In the genomic region with DNA sequence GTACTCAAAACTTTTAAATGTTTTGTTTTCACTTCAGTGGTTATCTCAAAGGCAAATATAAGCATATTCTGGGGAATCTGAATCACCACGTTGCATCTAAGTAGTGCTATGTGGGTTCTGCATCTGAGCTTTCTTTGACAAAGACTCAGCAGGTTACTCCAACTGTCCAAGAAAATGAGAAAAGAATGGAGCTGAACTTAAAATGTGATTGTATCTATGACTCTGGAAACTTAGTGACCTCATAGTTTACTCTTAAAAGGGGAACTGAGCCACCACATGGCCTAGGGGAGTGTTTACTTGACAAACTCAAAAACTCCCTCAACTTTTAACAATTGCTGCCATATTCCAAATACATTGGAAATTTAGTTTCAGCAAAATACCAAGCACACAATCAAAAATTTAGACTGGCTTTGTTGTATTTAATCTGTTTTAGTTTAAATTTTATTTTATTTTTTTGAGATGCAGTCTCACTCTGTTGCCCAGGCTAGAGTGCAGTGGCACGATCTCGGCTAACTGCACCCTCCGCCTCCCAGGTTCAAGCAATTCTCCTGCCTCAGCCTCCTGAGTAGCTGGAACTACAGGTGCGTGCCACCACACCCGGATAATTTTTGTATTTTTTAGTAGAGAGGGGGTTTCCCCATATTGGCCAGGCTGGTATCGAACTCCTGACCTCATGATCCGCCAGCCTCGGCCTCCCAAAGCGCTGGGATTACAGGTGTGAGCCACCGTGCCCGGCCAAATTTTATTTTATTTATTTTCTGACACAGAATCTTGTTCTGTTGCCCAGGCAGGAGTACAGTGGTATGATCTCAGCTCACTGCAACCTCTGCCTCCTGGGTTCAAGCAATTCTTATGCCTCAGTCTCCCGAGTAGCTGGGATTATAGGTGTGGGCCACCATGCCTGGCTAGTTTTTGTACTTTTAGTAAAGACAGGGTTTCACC, we compare ENCODE assay signal across 8 cellular contexts. TPM values are rescaled to one million over a fixed set of nuclear protein-coding genes. Genes with fewer than 3 reads are reported as not detected.
DNase-seq lines count a peak whose midpoint lies in the region; ATAC-seq and TF ChIP-seq lines count a peak whose summit lies in the region.
"Not testable (repeated sequence)": the region's sequence is repeated elsewhere in the genome, so short reads cannot be mapped to it uniquely, and the experiment has no call there.

No MANE protein-coding gene starts in this region.

- H3K27me3 Mint-ChIP-seq in activated CD8-positive, alpha-beta T cell treated with anti-CD3 and anti-CD28 coated beads, Interleukin-2, amount 10 ng/mL, durations not matched to agents 7 days and 5 days (ENCODE audit: low read depth): not testable (repeated sequence)

- peaks cover 34% of the 10 kb centered on the region for H3K36me3 Mint-ChIP-seq in activated CD8-positive, alpha-beta T cell treated with anti-CD3 and anti-CD28 coated beads, Interleukin-2, amount 10 ng/mL, durations not matched to agents 7 days and 5 days (ENCODE audit: low read depth)

- whole genome bisulfite sequencing in psoas muscle, 3 donors: 86 to 89% (median 89%) methylated on average over 13 of the region's 13 CpGs

- not testable (repeated sequence) for H3K4me3 Mint-ChIP-seq in activated CD8-positive, alpha-beta T cell treated with anti-CD3 and anti-CD28 coated beads, Interleukin-2, amount 10 ng/mL, durations not matched to agents 7 days and 5 days

- TF ChIP-seq CTCF in PC-9 (conservative IDR thresholded peaks at IDR 0.05); fibroblast of lung (conservative IDR thresholded peaks at IDR 0.05 in 1 of 2, IDR thresholded peaks at IDR 0.05 in 1 of 2; ENCODE audit: low read depth in 1 of 2, low read length in 2 of 2); psoas muscle (IDR thresholded peaks at IDR 0.05): not testable (repeated sequence)

- H3K4me1 Mint-ChIP-seq in activated CD8-positive, alpha-beta T cell treated with anti-CD3 and anti-CD28 coated beads, Interleukin-2, amount 10 ng/mL, durations not matched to agents 7 days and 5 days (ENCODE audit: low read depth): peaks cover 53% of the 10 kb centered on the region

- H3K27ac ChIP-seq in PC-9; fibroblast of lung (ENCODE audit: insufficient read depth, low read length): not testable (repeated sequence)
- peak overlapping the region; percentile 91 for H3K27ac ChIP-seq in psoas muscle

- peaks cover 15% of the 10 kb centered on the region for H3K4me1 ChIP-seq in PC-9 (replicated peaks; ENCODE audit: insufficient read depth)
- not testable (repeated sequence) for H3K4me1 ChIP-seq in fibroblast of lung (ENCODE audit: control insufficient read depth, extremely low read depth, insufficient read depth, low read length)
- H3K4me1 ChIP-seq in psoas muscle: peaks cover 42% of the 10 kb centered on the region

- not testable (repeated sequence) for H3K9me3 ChIP-seq in PC-9 (ENCODE audit: insufficient read depth, low read depth); fibroblast of lung (ENCODE audit: control insufficient read depth, insufficient read depth, low read depth, low read length); psoas muscle

- H3K9me3 Mint-ChIP-seq in activated CD8-positive, alpha-beta T cell treated with anti-CD3 and anti-CD28 coated beads, Interleukin-2, amount 10 ng/mL, durations not matched to agents 7 days and 5 days (ENCODE audit: insufficient read depth): not testable (repeated sequence)

- peaks cover 80% of the 10 kb centered on the region for H3K79me2 ChIP-seq in PC-9 (ENCODE audit: low read depth)
- H3K79me2 ChIP-seq in fibroblast of lung (ENCODE audit: control insufficient read depth, insufficient read depth, low read length): peaks cover 78% of the 10 kb centered on the region

- H3K9me2 ChIP-seq in PC-9 (ENCODE audit: insufficient read depth): not testable (repeated sequence)

- H4K20me1 ChIP-seq in PC-9 (ENCODE audit: insufficient read depth): peaks cover 66% of the 10 kb centered on the region
- not testable (repeated sequence) for H4K20me1 ChIP-seq in fibroblast of lung (ENCODE audit: control insufficient read depth, extremely low read depth, insufficient read depth, low read length)

- H3F3A ChIP-seq in PC-9 (ENCODE audit: insufficient read depth, low read depth): not testable (repeated sequence)

- peak overlapping the region; percentile 98; the same call in 1 of the 2 replicates for H3K4me2 ChIP-seq in PC-9
- not testable (repeated sequence) for H3K4me2 ChIP-seq in fibroblast of lung (ENCODE audit: extremely low read depth, insufficient read depth, low read length)

- H3K27ac Mint-ChIP-seq in activated CD8-positive, alpha-beta T cell treated with anti-CD3 and anti-CD28 coated beads, Interleukin-2, amount 10 ng/mL, durations not matched to agents 7 days and 5 days: peak overlapping the region; percentile 46

- BruUV-seq in PC-9 (replicated peaks; lab: Mats Ljungman, UMichigan): not testable (repeated sequence)

- H3K4me3 ChIP-seq in PC-9; fibroblast of lung (replicated peaks in 1 of 4; ENCODE audit: control extremely low read depth in 1 of 4, insufficient read depth in 1 of 4, low read depth in 3 of 4, low read length in 4 of 4): not testable (repeated sequence)
- peak overlapping the region; percentile 88 for H3K4me3 ChIP-seq in psoas muscle

- H2AFZ ChIP-seq in PC-9; fibroblast of lung (ENCODE audit: low read length): not testable (repeated sequence)

- not testable (repeated sequence) for H3K36me3 ChIP-seq in PC-9 (ENCODE audit: low read depth); fibroblast of lung (ENCODE audit: control insufficient read depth, insufficient read depth, low read length); psoas muscle (ENCODE audit: insufficient read depth in 1 of 2, low read depth in 1 of 2)

- CTCF ChIA-PET in PC-9 (lab: Charles Lee): not testable (repeated sequence)
- CTCF ChIA-PET in activated CD8-positive, alpha-beta T cell treated with anti-CD3 and anti-CD28 coated beads, Interleukin-2, amount 10 ng/mL, durations not matched to agents 7 days and 5 days (lab: Charles Lee): interaction anchor here (1.0 to 1.5 kb wide), 6 partner anchors 8 to 309 kb away, joined by 3 to 5 read pairs (median 3); no protein-coding TSS in a partner anchor

- POLR2A ChIA-PET in PC-9 (lab: Charles Lee; ENCODE audit: unreplicated experiment): interaction anchor here (0.7 kb wide), 1 partner anchor 203 kb away, joined by 3 read pairs; no protein-coding TSS in a partner anchor
- POLR2A ChIA-PET in activated CD8-positive, alpha-beta T cell treated with anti-CD3 and anti-CD28 coated beads, Interleukin-2, amount 10 ng/mL, durations not matched to agents 7 days and 5 days (lab: Charles Lee): not testable (repeated sequence)

- H3K9ac ChIP-seq in fibroblast of lung (ENCODE audit: insufficient read depth, low read length): not testable (repeated sequence)

- DNase-seq in EL (peak; percentile 19), fibroblast of lung (ENCODE audit: low read depth in 2 of 2) (peak; percentile 15 to 68)
- not testable (repeated sequence) for DNase-seq in PC-9; activated CD8-positive, alpha-beta T cell treated with anti-CD3 and anti-CD28 coated beads, Interleukin-2, amount 10 ng/mL, durations not matched to agents 7 days and 5 days; psoas muscle

- intact Hi-C loops in PC-9 (cut with micrococcal nuclease; ENCODE audit: unreplicated experiment): loop anchor here (10.0 kb wide), 1 partner anchor 169 kb away; no protein-coding TSS in a partner anchor
- intact Hi-C loops in psoas muscle (cut with DNase I): loop anchor here in 1 of 2 donors (5.0 to 10.0 kb wide), 3 partner anchors 38 to 548 kb away; a partner anchor contains a TSS

- H3K27me3 ChIP-seq in PC-9 (ENCODE audit: insufficient read depth, low read depth); fibroblast of lung (ENCODE audit: control insufficient read depth, insufficient read depth, low read length); psoas muscle (ENCODE audit: insufficient read depth in 3 of 3, low read length in 2 of 3): not testable (repeated sequence)

- ATAC-seq in GM19351 (IDR thresholded peaks at IDR 0.05; ENCODE audit: unreplicated experiment) (peak; percentile 55), HG02623 (IDR thresholded peaks at IDR 0.05; ENCODE audit: unreplicated experiment) (peak; percentile 35), HG03520 (IDR thresholded peaks at IDR 0.05; ENCODE audit: unreplicated experiment) (peak; percentile 38)
- not testable (repeated sequence) for ATAC-seq in activated CD8-positive, alpha-beta T cell treated with anti-CD3 and anti-CD28 coated beads, Interleukin-2, amount 10 ng/mL, durations not matched to agents 7 days and 5 days; psoas muscle

RNA-seq across cellular contexts. Expression of a gene that starts 3.1 kb away (rescaled TPM):
- total RNA-seq in PC-9 (2021) (108 and 119 TPM in 2 replicates), fibroblast of lung (63.4 and 65.9 TPM in 2 replicates), psoas muscle (100 to 1,000 TPM; 161 to 372 (median 274) TPM)
- 100 to 1,000 TPM; 182 to 201 TPM for total RNA-seq in activated CD8-positive, alpha-beta T cell treated with anti-CD3 and anti-CD28 coated beads, Interleukin-2, amount 10 ng/mL, durations not matched to agents 7 days and 5 days
- polyA plus RNA-seq in fibroblast of lung (97.0 and 97.8 TPM in 2 replicates), psoas muscle (100 to 1,000 TPM; 134 to 374 (median 256) TPM)
- 53.2 and 53.6 TPM in 2 replicates for polyA plus RNA-seq in fibroblast of lung (2012)
- polyA minus RNA-seq in fibroblast of lung (ENCODE audit: low replicate concordance): 19.6 and 25.3 TPM in 2 replicates

RNA-seq across cellular contexts. Expression of a gene that starts 37.0 kb away (rescaled TPM):
- total RNA-seq in PC-9 (2021): 8.7 and 10.7 TPM in 2 replicates
- total RNA-seq in activated CD8-positive, alpha-beta T cell treated with anti-CD3 and anti-CD28 coated beads, Interleukin-2, amount 10 ng/mL, durations not matched to agents 7 days and 5 days: 10 to 100 TPM; 34.8 to 37.4 TPM
- 24.4 and 41.9 TPM in 2 replicates for total RNA-seq in fibroblast of lung
- 32.9 and 55.8 TPM in 2 replicates for polyA plus RNA-seq in fibroblast of lung
- polyA plus RNA-seq in fibroblast of lung (2012): 19.9 and 28.2 TPM in 2 replicates
- polyA minus RNA-seq in fibroblast of lung (ENCODE audit: low replicate concordance): 54.7 and 60.9 TPM in 2 replicates
- 1 to 10 TPM; 5.0 to 9.9 (median 7.8) TPM for total RNA-seq in psoas muscle
- polyA plus RNA-seq in psoas muscle: 1 to 10 TPM; 3.6 to 7.7 (median 4.4) TPM
